Comparison of ENCODE assay signal across 11 cellular contexts in genomic region chr19:16330811-16331690, GRCh38. TPM values are rescaled to one million over a fixed set of nuclear protein-coding genes. Genes with fewer than 3 reads are reported as not detected.
A peak's percentile ranks its signal among the peaks of the same experiment; 100 is the strongest.
DNase-seq lines count a peak whose midpoint lies in the region; ATAC-seq and TF ChIP-seq lines count a peak whose summit lies in the region.
"Had no signal": no experiment of that assay in that cellular context is flagged by ENCODE, and none has a peak within 500 bp of the region (broad histone marks: within the 10 kb centered on the region; RNA-seq: fewer than 3 reads in every experiment).

No MANE protein-coding gene starts in this region.

- H3K27ac ChIP-seq in RWPE1, result peak overlapping the region; percentile 6; the same call in 1 of the 2 replicates
- H3K27ac ChIP-seq in coronary artery, result peak overlapping the region; percentile 86 to 95
- peak overlapping the region; percentile 32 for H3K27ac ChIP-seq in rectal smooth muscle tissue (ENCODE audit: low read depth, low read length)
- H3K27ac ChIP-seq: colonic mucosa had no signal

- POLR2A ChIA-PET in RWPE1 (lab: Yijun Ruan, JAX; ENCODE audit: low non-redundant PET), result no interaction called here

- no peak overlapping the region for H3K4me3 ChIP-seq in coronary artery
- no peak overlapping the region for H3K4me3 ChIP-seq in rectal smooth muscle tissue (ENCODE audit: low read length)
- no peak overlapping the region for H3K4me3 ChIP-seq in BE2C (ENCODE audit: low read depth, low read length)
- H3K4me3 ChIP-seq: colonic mucosa, thyroid gland had no signal

- CTCF ChIA-PET in RWPE1 (lab: Yijun Ruan, JAX), result interaction anchor here (0.7 kb wide), 1 partner anchor 61 kb away, joined by 3 read pairs; no protein-coding TSS in a partner anchor

- TF ChIP-seq CTCF in RWPE1 (conservative IDR thresholded peaks at IDR 0.05; ENCODE audit: low read depth), result no peak
- TF ChIP-seq CTCF in coronary artery (IDR thresholded peaks at IDR 0.05), result no peak
- no peak for TF ChIP-seq CTCF in BE2C (IDR thresholded peaks at IDR 0.05; ENCODE audit: low read depth, low read length)

- DNase-seq in activated CD4-positive, CD25-positive, alpha-beta regulatory T cell treated with anti-CD3 and anti-CD28 coated beads, Interleukin-2, amount 50 U/mL, for 72 hours, result no peak
- DNase-seq in RWPE1 (ENCODE audit: low spot score), result no peak
- no peak for DNase-seq in coronary artery (ENCODE audit: low spot score)
- no peak for DNase-seq in BE2C
- DNase-seq: NCI-H2171 treated with DMSO at 0.1 percent for 48 hours had no signal

- no peak overlapping the region for H3K9ac ChIP-seq in rectal smooth muscle tissue (ENCODE audit: low read length)

- peak; percentile 7 to 15 for ATAC-seq in activated CD4-positive, CD25-positive, alpha-beta regulatory T cell treated with anti-CD3 and anti-CD28 coated beads, Interleukin-2, amount 50 U/mL, for 24 hours
- no peak for ATAC-seq in HG02623 (IDR thresholded peaks at IDR 0.05; ENCODE audit: unreplicated experiment)
- ATAC-seq in HG03432 (IDR thresholded peaks at IDR 0.05; ENCODE audit: unreplicated experiment), result no peak

- H3K36me3 ChIP-seq in rectal smooth muscle tissue (ENCODE audit: control insufficient read depth, insufficient read depth, low read length) (peaks cover 5% of the 10 kb centered on the region), BE2C (no peaks in the 10 kb centered on the region)
- H3K36me3 ChIP-seq: colonic mucosa had no signal

- H3K4me1 ChIP-seq in rectal smooth muscle tissue (ENCODE audit: control insufficient read depth, insufficient read depth, low read length), result peaks cover 3% of the 10 kb centered on the region
- no peaks in the 10 kb centered on the region for H3K4me1 ChIP-seq in BE2C
- H3K4me1 ChIP-seq: colonic mucosa had no signal

- H3K27me3 ChIP-seq in rectal smooth muscle tissue (ENCODE audit: control insufficient read depth, insufficient read depth, low read length) (peaks cover 6% of the 10 kb centered on the region), BE2C (peaks cover 10% of the 10 kb centered on the region)
- H3K27me3 ChIP-seq: colonic mucosa, thyroid gland had no signal

- no peaks in the 10 kb centered on the region; the same call in 1 of the 2 replicates for H3K9me3 ChIP-seq in BE2C
- H3K9me3 ChIP-seq: colonic mucosa, thyroid gland had no signal

RNA-seq across cellular contexts. Expression of gene KLF2, which starts 6.4 kb away (rescaled TPM):
- 11.1 TPM for polyA plus RNA-seq in BE2C (2012; ENCODE audit: insufficient read depth, insufficient read length, low read depth)

Comparison
In these comparisons a context has a peak if more than half of its experiments do, and no peak if none do; other contexts are left out.
1. ATAC-seq: peak in activated CD4-positive, CD25-positive, alpha-beta regulatory T cell treated with anti-CD3 and anti-CD28 coated beads, Interleukin-2, amount 50 U/mL, for 24 hours (2 of 2); none in HG02623 (single experiment) and HG03432 (single experiment).
2. H3K27ac ChIP-seq: peak in every context shown above with its lines; median percentile 90 in coronary artery; 32 in rectal smooth muscle tissue; 6 in RWPE1.